Comparison of ENCODE assay signal across 8 cellular contexts in the genomic region with DNA sequence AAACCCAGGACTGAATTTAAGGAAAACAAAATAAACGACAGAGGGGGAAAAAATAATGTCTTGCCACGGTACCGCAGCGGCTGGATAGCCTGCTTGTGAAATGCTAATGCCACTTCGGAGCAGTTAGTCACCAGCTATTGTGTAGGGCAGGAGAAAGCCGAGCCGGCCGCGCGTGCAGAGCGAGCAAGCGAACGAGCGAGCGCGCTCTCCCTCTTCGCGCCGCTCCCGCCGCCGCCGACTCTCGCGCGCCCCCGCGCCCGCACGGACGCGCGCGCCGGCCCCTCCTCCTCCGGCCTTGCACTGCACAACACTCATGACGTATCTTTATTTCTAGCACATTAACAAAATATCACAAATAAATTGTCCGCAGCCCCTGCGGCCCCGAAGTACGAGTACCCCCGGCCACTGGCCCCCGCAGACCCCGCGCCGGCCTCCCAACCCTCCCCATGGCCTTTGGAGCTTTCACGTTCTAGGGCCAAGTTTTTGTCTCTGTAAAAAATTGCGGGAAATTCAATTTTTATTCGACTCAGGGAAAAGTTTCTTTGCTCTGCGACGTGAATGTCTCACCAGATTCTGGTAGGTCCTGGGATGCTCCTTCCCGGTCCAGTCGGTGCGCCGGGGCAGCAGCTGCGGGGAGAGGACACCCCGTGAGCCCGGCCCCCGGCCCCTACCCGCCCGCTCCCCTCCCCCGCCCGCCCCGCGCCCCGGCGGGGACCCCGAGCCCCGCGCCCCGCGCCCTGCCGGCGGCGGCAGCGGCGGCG. TPM values are rescaled to one million over a fixed set of nuclear protein-coding genes. Genes with fewer than 3 reads are reported as not detected.
A peak's percentile ranks its signal among the peaks of the same experiment; 100 is the strongest.
DNase-seq lines count a peak whose midpoint lies in the region; ATAC-seq and TF ChIP-seq lines count a peak whose summit lies in the region.

No MANE protein-coding gene starts in this region.

- no peaks in the 10 kb centered on the region for H3K9me3 ChIP-seq in right lobe of liver

- ATAC-seq in GM19397 (IDR thresholded peaks at IDR 0.05; ENCODE audit: unreplicated experiment) (peak; percentile 49), HG03565 (IDR thresholded peaks at IDR 0.05; ENCODE audit: unreplicated experiment) (peak; percentile 47), right lobe of liver (peak; percentile 79 to 86 (median 80))

- TF ChIP-seq POLR2A in right lobe of liver (IDR thresholded peaks at IDR 0.05), result peak; percentile 54

- no peaks in the 10 kb centered on the region for H3K27me3 ChIP-seq in right lobe of liver

- peak in 1 of 4 donors; percentile 18 for TF ChIP-seq CTCF in right lobe of liver (IDR thresholded peaks at IDR 0.05)

- intact Hi-C loops in right lobe of liver (cut with DNase I), result no loop called here

- peak overlapping the region; percentile 56 to 75 (median 70) for H3K4me3 ChIP-seq in right lobe of liver

- no peaks in the 10 kb centered on the region for H3K36me3 ChIP-seq in right lobe of liver

- DNase-seq in CD1c-positive myeloid dendritic cell (ENCODE audit: extremely low spot score), result peak; percentile 93
- peak; percentile 95 for DNase-seq in NCI-H748 (lab: John Stamatoyannopoulos, UW; ENCODE audit: unreplicated experiment)
- peak; percentile 80 to 85 for DNase-seq in activated CD4-positive, alpha-beta T cell treated with anti-CD3 and anti-CD28 coated beads, Interleukin-2, amount 50 U/mL, for 4 hours
- DNase-seq in dermis blood vessel endothelial cell, result peak; percentile 97
- peak; percentile 90 to 94 (median 92) for DNase-seq in right lobe of liver
- peak; percentile 87 for DNase-seq in stimulated activated CD4-positive, alpha-beta T cell treated with anti-CD3 and anti-CD28 coated beads, Interleukin-4, amount 100 ng/mL, for 1 hour

- 0% methylated on average over 47 of the region's 78 CpGs for WGBS in right lobe of liver (ENCODE audit: insufficient coverage, low coverage, low lambda C conversion rate, missing lambda C conversion rate)

- H3K27ac ChIP-seq in right lobe of liver, result peak overlapping the region; percentile 92 to 96 (median 95)

- H3K4me1 ChIP-seq in right lobe of liver, result peaks cover 0 to 6% (median 0%) of the 10 kb centered on the region in 4 donors

RNA-seq across cellular contexts. Expression of gene PHIP, which starts 1.0 kb away (rescaled TPM):
- total RNA-seq in dermis blood vessel endothelial cell (33.7 and 39.4 TPM in 2 replicates), right lobe of liver (1 to 10 TPM; 5.0 to 7.8 (median 6.4) TPM)

Comparison
In these comparisons a context has a peak if more than half of its experiments do, and no peak if none do; other contexts are left out.
1. Peak in every context shown above with its lines: DNase-seq, ATAC-seq, H3K4me3 ChIP-seq and H3K27ac ChIP-seq.